ENCODE assay signal across 1 cellular context in the genomic region with DNA sequence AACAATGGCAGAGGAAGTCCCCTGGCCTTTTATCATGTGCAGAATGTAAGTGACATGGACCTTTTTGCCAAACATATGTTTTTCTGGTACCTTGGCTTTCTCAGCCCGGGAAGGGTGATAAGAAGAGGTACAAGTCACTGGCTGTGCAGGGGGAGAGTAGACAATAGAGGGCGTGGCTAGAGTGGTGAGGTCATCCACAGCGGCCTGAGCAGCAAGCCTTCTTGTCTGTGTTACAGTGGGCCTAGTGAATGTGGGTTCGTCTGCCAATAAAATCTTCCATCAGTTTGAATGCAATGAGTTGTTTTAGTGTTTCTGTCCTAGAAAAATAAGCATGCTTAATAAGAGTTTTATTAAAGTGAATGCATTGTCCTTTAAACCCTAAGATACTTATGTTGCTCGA.
TF ChIP-seq lines count a peak whose summit lies in the region.

No MANE protein-coding gene starts in this region.

TF ChIP-seq in IMR-90, 13 proteins besides CTCF, POLR2A, EP300 and RAD21 (continued from another document):
- TF ChIP-seq USF2 (IDR thresholded peaks at IDR 0.05; ENCODE audit: low read depth, low read length) (no peak), MAFK (IDR thresholded peaks at IDR 0.05; ENCODE audit: low read depth, low read length) (no peak), CEBPB (IDR thresholded peaks at IDR 0.05; ENCODE audit: low read depth, low read length) (no peak), RCOR1 (IDR thresholded peaks at IDR 0.05; ENCODE audit: insufficient replicate concordance, low read length) (no peak), NFE2L2 (IDR thresholded peaks at IDR 0.05; ENCODE audit: low read depth, low read length) (no peak)
